Comparison of ENCODE assay signal across 14 cellular contexts in genomic region chr1:1436634-1437032, GRCh38. TPM values are rescaled to one million over a fixed set of nuclear protein-coding genes. Genes with fewer than 3 reads are reported as not detected.
A peak's percentile ranks its signal among the peaks of the same experiment; 100 is the strongest.
DNase-seq lines count a peak whose midpoint lies in the region; ATAC-seq and TF ChIP-seq lines count a peak whose summit lies in the region.
"Had no signal": no experiment of that assay in that cellular context is flagged by ENCODE, and none has a peak within 500 bp of the region (broad histone marks: within the 10 kb centered on the region; RNA-seq: fewer than 3 reads in every experiment).

No MANE protein-coding gene starts in this region.

- no peaks in the 10 kb centered on the region for H3K9me3 Mint-ChIP-seq in type B pancreatic cell
- H3K9me3 Mint-ChIP-seq: CD4-positive, CD25-positive, alpha-beta regulatory T cell had no signal

- H3K27me3 ChIP-seq in heart left ventricle (peaks cover 0 to 35% (median 0%) of the 10 kb centered on the region in 9 donors), right cardiac atrium (ENCODE audit: control insufficient read depth, insufficient read depth) (no peaks in the 10 kb centered on the region), colonic mucosa (peaks cover 4% of the 10 kb centered on the region)

- peak overlapping the region; percentile 39 for H3K27ac Mint-ChIP-seq in type B pancreatic cell
- H3K27ac Mint-ChIP-seq: CD4-positive, CD25-positive, alpha-beta regulatory T cell had no signal

- H3K4me1 ChIP-seq in heart left ventricle (peaks cover 17 to 70% (median 57%) of the 10 kb centered on the region in 12 donors), right cardiac atrium (ENCODE audit: control insufficient read depth, insufficient read depth, low read length) (peaks cover 4% of the 10 kb centered on the region), colonic mucosa (peaks cover 44% of the 10 kb centered on the region), mesodermal cell (ENCODE audit: control insufficient read depth, insufficient read depth, low read length, poor library complexity, severe bottlenecking) (peaks cover 59% of the 10 kb centered on the region)

- H3K36me3 ChIP-seq in heart left ventricle (no peaks in the 10 kb centered on the region), colonic mucosa (no peaks in the 10 kb centered on the region), mesodermal cell (ENCODE audit: control insufficient read depth, insufficient read depth, low read length) (peaks cover 9% of the 10 kb centered on the region)

- H3K4me1 Mint-ChIP-seq in type B pancreatic cell (ENCODE audit: unreplicated experiment): peaks cover 5% of the 10 kb centered on the region

- H3K4me3 ChIP-seq in heart left ventricle (peak overlapping the region in 11 of 12 donors; percentile 52 to 69 (median 62)), right cardiac atrium (ENCODE audit: low read length) (no peak overlapping the region), colonic mucosa (peak overlapping the region; percentile 62), mesodermal cell (ENCODE audit: extremely low read depth, insufficient read depth, low read length, poor library complexity, severe bottlenecking) (peak overlapping the region; percentile 55)

- WGBS in heart left ventricle, 4 donors: 60 to 92% (median 85%) methylated on average over 1 to 7 of the region's 7 CpGs
- 76% methylated on average over 7 of the region's 7 CpGs for WGBS in right cardiac atrium
- WGBS in mesodermal cell (ENCODE audit: insufficient coverage in 2 of 2), 2 experiments: 94 to 96% methylated on average over 7 of the region's 7 CpGs

- intact Hi-C loops in heart left ventricle (cut with DNase I) (loop anchor here in 1 of 10 donors (2.0 kb wide), 1 partner anchor 34 kb away; no protein-coding TSS in a partner anchor), right cardiac atrium (cut with DNase I) (no loop called here), colonic mucosa (cut with DNase I) (no loop called here)

- H3K36me3 Mint-ChIP-seq in type B pancreatic cell: no peaks in the 10 kb centered on the region
- H3K36me3 Mint-ChIP-seq: CD4-positive, CD25-positive, alpha-beta regulatory T cell had no signal

- TF ChIP-seq CTCF in heart left ventricle (IDR thresholded peaks at IDR 0.05): no peak
- TF ChIP-seq CTCF in colonic mucosa (IDR thresholded peaks at IDR 0.05): no peak
- TF ChIP-seq CTCF in type B pancreatic cell (conservative IDR thresholded peaks at IDR 0.05): no peak

- H3K27ac ChIP-seq in heart left ventricle (peak overlapping the region in 2 of 12 donors; percentile 69 to 96), right cardiac atrium (ENCODE audit: low read length) (no peak overlapping the region), colonic mucosa (no peak overlapping the region), mesodermal cell (ENCODE audit: low read depth, low read length, severe bottlenecking) (no peak overlapping the region)

- peak overlapping the region; percentile 63 to 73 for H3K9ac ChIP-seq in colonic mucosa (ENCODE audit: low read depth in 2 of 2, low read length in 2 of 2)

- no peak for DNase-seq in heart left ventricle
- DNase-seq in right cardiac atrium: no peak
- DNase-seq in colonic mucosa: no peak
- DNase-seq in type B pancreatic cell (ENCODE audit: extremely low spot score, unreplicated experiment): no peak
- no peak for DNase-seq in SK-N-DZ (ENCODE audit: low spot score)
- DNase-seq: activated CD4-positive, alpha-beta T cell treated with anti-CD3 and anti-CD28 coated beads, Interleukin-2, amount 50 U/mL, for 48 hours; CD4-positive, CD25-positive, alpha-beta regulatory T cell; cortex of kidney; Kasumi-1; kidney glomerular epithelial cell; NK-92 treated with Interleukin-12 subunit alpha and Interleukin-12 subunit beta, amount 100 ng/mL, for 24 hours had no signal

- H3K4me3 Mint-ChIP-seq in type B pancreatic cell: peak overlapping the region; percentile 83

- TF ChIP-seq POLR2A in heart left ventricle (IDR thresholded peaks at IDR 0.05): no peak

- no peaks in the 10 kb centered on the region for H3K9me3 ChIP-seq in heart left ventricle
- H3K9me3 ChIP-seq in right cardiac atrium (ENCODE audit: control insufficient read depth, low read length): no peaks in the 10 kb centered on the region
- no peaks in the 10 kb centered on the region for H3K9me3 ChIP-seq in colonic mucosa
- no peaks in the 10 kb centered on the region for H3K9me3 ChIP-seq in mesodermal cell (ENCODE audit: control insufficient read depth, low read length)

- H3K27me3 Mint-ChIP-seq in type B pancreatic cell: no peaks in the 10 kb centered on the region

- ATAC-seq in heart left ventricle (no peak), right cardiac atrium (no peak), GM21786 (IDR thresholded peaks at IDR 0.05; ENCODE audit: unreplicated experiment) (no peak), HG03457 (IDR thresholded peaks at IDR 0.05; ENCODE audit: unreplicated experiment) (no peak)

RNA-seq across cellular contexts. Expression of gene VWA1, which starts 1.1 kb away (rescaled TPM):
- total RNA-seq in heart left ventricle (10 to 100 TPM; 11.0 to 49.5 (median 18.8) TPM), right cardiac atrium (10 to 100 TPM; 25.0 to 38.6 (median 25.6) TPM), colonic mucosa (10 to 100 TPM; 43.5 to 74.0 TPM), type B pancreatic cell (ENCODE audit: low replicate concordance) (44.5 and 49.9 TPM in 2 replicates)
- polyA plus RNA-seq in heart left ventricle (10 to 100 TPM in 1 of 2 donors, 1 to 10 TPM in 1; 7.0 to 13.2 TPM), right cardiac atrium (17.3 TPM)
- polyA plus RNA-seq in mesodermal cell (2013, experiment 1 of 2): 20.6 TPM
- 16.6 TPM for polyA plus RNA-seq in mesodermal cell (2013, experiment 2 of 2)
- 0.06 and 1.5 TPM in 2 replicates for polyA plus RNA-seq in SK-N-DZ (2014; cell fraction: cytosol; rRNA removed)
- 0.27 and 2.0 TPM in 2 replicates for polyA plus RNA-seq in SK-N-DZ (2014; cell fraction: nucleus; rRNA removed)
- total RNA-seq: CD4-positive, CD25-positive, alpha-beta regulatory T cell had no signal
- polyA plus RNA-seq: CD4-positive, CD25-positive, alpha-beta regulatory T cell had no signal

RNA-seq across cellular contexts. Expression of gene ATAD3C, which starts 12.9 kb away (rescaled TPM):
- total RNA-seq in heart left ventricle (1 to 10 TPM in 3 of 9 donors, under 1 TPM in 4, not detected in 2; 0.12 to 3.4 (median 0.60) TPM), right cardiac atrium (1 to 10 TPM; 1.3 to 3.4 (median 2.2) TPM), colonic mucosa (under 1 TPM; 0.16 to 0.64 TPM), type B pancreatic cell (ENCODE audit: low replicate concordance) (1.8 and 2.4 TPM in 2 replicates)
- polyA plus RNA-seq in heart left ventricle (under 1 TPM; 0.49 to 0.53 TPM), right cardiac atrium (0.52 TPM)
- polyA plus RNA-seq in mesodermal cell (2013, experiment 1 of 2): 0.48 TPM
- 0.51 TPM for polyA plus RNA-seq in mesodermal cell (2013, experiment 2 of 2)
- 0.06 TPM in 1 of 2 replicates, not detected in the other for polyA plus RNA-seq in SK-N-DZ (2014; cell fraction: cytosol; rRNA removed)
- not detected in 2 replicates for polyA plus RNA-seq in SK-N-DZ (2014; cell fraction: nucleus; rRNA removed)

RNA-seq across cellular contexts. Expression of gene ANKRD65, which starts 15.6 kb away (rescaled TPM):
- total RNA-seq in heart left ventricle (1 to 10 TPM in 8 of 9 donors, under 1 TPM in 1; 0.58 to 4.0 (median 1.3) TPM), right cardiac atrium (1 to 10 TPM; 1.6 to 3.6 (median 2.9) TPM), colonic mucosa (1 to 10 TPM in 1 of 2 donors, under 1 TPM in 1; 0.57 to 2.0 TPM), type B pancreatic cell (ENCODE audit: low replicate concordance) (7.6 and 11.1 TPM in 2 replicates)
- polyA plus RNA-seq in heart left ventricle (1 to 10 TPM in 1 of 2 donors, under 1 TPM in 1; 0.86 to 1.5 TPM), right cardiac atrium (4.5 TPM)
- 1.5 TPM for polyA plus RNA-seq in mesodermal cell (2013, experiment 1 of 2)
- polyA plus RNA-seq in mesodermal cell (2013, experiment 2 of 2): 1.4 TPM
- 0.81 TPM in 1 of 2 replicates, not detected in the other for polyA plus RNA-seq in SK-N-DZ (2014; cell fraction: cytosol; rRNA removed)
- polyA plus RNA-seq in SK-N-DZ (2014; cell fraction: nucleus; rRNA removed): 0.90 and 0.97 TPM in 2 replicates
- total RNA-seq: CD4-positive, CD25-positive, alpha-beta regulatory T cell had no signal

RNA-seq across cellular contexts. Expression of gene MRPL20, which starts 29.5 kb away (rescaled TPM):
- total RNA-seq in heart left ventricle: 100 to 1,000 TPM; 112 to 208 (median 128) TPM
- polyA plus RNA-seq in heart left ventricle: 100 to 1,000 TPM; 147 to 238 TPM
- 100 to 1,000 TPM; 121 to 144 (median 132) TPM for total RNA-seq in right cardiac atrium
- 190 TPM for polyA plus RNA-seq in right cardiac atrium
- 100 to 1,000 TPM in 1 of 2 donors, 10 to 100 TPM in 1; 88.1 to 143 TPM for total RNA-seq in colonic mucosa
- polyA plus RNA-seq in mesodermal cell (2013, experiment 1 of 2): 87.5 TPM
- polyA plus RNA-seq in mesodermal cell (2013, experiment 2 of 2): 80.9 TPM
- 98.9 and 108 TPM in 2 replicates for total RNA-seq in type B pancreatic cell (ENCODE audit: low replicate concordance)
- polyA plus RNA-seq in SK-N-DZ (2014; cell fraction: cytosol; rRNA removed): 122 and 124 TPM in 2 replicates
- polyA plus RNA-seq in SK-N-DZ (2014; cell fraction: nucleus; rRNA removed): 65.7 and 70.6 TPM in 2 replicates

RNA-seq across cellular contexts. Expression of gene ATAD3B, which starts 34.9 kb away (rescaled TPM):
- total RNA-seq in heart left ventricle (10 to 100 TPM in 2 of 9 donors, 1 to 10 TPM in 7; 2.2 to 12.1 (median 5.8) TPM), right cardiac atrium (10 to 100 TPM in 1 of 4 donors, 1 to 10 TPM in 3; 5.6 to 11.4 (median 8.8) TPM), colonic mucosa (10 to 100 TPM; 16.6 to 62.9 TPM), type B pancreatic cell (ENCODE audit: low replicate concordance) (37.2 and 44.3 TPM in 2 replicates)
- polyA plus RNA-seq in heart left ventricle (10 to 100 TPM; 11.0 to 15.6 TPM), right cardiac atrium (8.3 TPM)
- 29.3 TPM for polyA plus RNA-seq in mesodermal cell (2013, experiment 1 of 2)
- 23.8 TPM for polyA plus RNA-seq in mesodermal cell (2013, experiment 2 of 2)
- 17.9 and 21.5 TPM in 2 replicates for polyA plus RNA-seq in SK-N-DZ (2014; cell fraction: cytosol; rRNA removed)
- 83.9 and 130 TPM in 2 replicates for polyA plus RNA-seq in SK-N-DZ (2014; cell fraction: nucleus; rRNA removed)
